ENCODE assay signal across 22 cellular contexts in genomic region chr7:25843467-25843866, GRCh38.
A peak's percentile ranks its signal among the peaks of the same experiment; 100 is the strongest.
DNase-seq lines count a peak whose midpoint lies in the region; ATAC-seq, FAIRE-seq and TF ChIP-seq lines count a peak whose summit lies in the region.
"Had no signal": no experiment of that assay in that cellular context is flagged by ENCODE, and none has a peak within 500 bp of the region (broad histone marks: within the 10 kb centered on the region; RNA-seq: fewer than 3 reads in every experiment).

No MANE protein-coding gene starts in this region.

- no peaks in the 10 kb centered on the region for H3K79me2 ChIP-seq in HCT116 (ENCODE audit: insufficient read depth, low read length)
- H3K79me2 ChIP-seq in astrocyte (ENCODE audit: insufficient read depth, low read length): no peaks in the 10 kb centered on the region
- H3K79me2 ChIP-seq in parathyroid adenoma: no peaks in the 10 kb centered on the region

- no peaks in the 10 kb centered on the region for H3K9me3 ChIP-seq in BLaER1
- no peaks in the 10 kb centered on the region for H3K9me3 ChIP-seq in HCT116 (ENCODE audit: control insufficient read depth in 1 of 2, insufficient read depth in 1 of 2, low read depth in 1 of 2, low read length in 2 of 2)
- no peaks in the 10 kb centered on the region for H3K9me3 ChIP-seq in astrocyte (ENCODE audit: insufficient read depth, low read depth, low read length)
- no peaks in the 10 kb centered on the region for H3K9me3 ChIP-seq in parathyroid adenoma (ENCODE audit: control insufficient read depth, low read length)
- H3K9me3 ChIP-seq: pancreas, sigmoid colon had no signal

- RAD21 ChIA-PET in HCT116 (lab: Charles Lee; ENCODE audit: low non-redundant PET in 1 of 2, low total read pairs in 2 of 2, uncharacterized antibody in 2 of 2, unreplicated experiment in 2 of 2): no interaction called here

- H3K4me3 ChIP-seq in BLaER1 (no peak overlapping the region), HCT116 (replicated peaks in 1 of 2; ENCODE audit: low read depth in 1 of 2, low read length in 2 of 2) (no peak overlapping the region), astrocyte (ENCODE audit: insufficient read depth, low read depth, low read length) (no peak overlapping the region), parathyroid adenoma (ENCODE audit: low read depth, low read length) (no peak overlapping the region)
- H3K4me3 ChIP-seq: dorsolateral prefrontal cortex, pancreas, sigmoid colon had no signal

- no peak for FAIRE-seq in astrocyte (lab: Jason Lieb, UNC)
- FAIRE-seq: GM18507, pancreas had no signal

- peaks cover 3% of the 10 kb centered on the region for H3K9me3 Mint-ChIP-seq in astrocyte (ENCODE audit: unreplicated experiment)
- H3K9me3 Mint-ChIP-seq: CD8-positive, alpha-beta T cell; natural killer cell; stimulated activated effector memory CD8-positive, alpha-beta T cell treated with anti-CD3 and anti-CD28 coated beads, Interleukin-12 subunit alpha, Interleukin-12 subunit beta, amount 100 ng/mL, for 72 hours had no signal

- H3K27ac ChIP-seq in BLaER1 (no peak overlapping the region), HCT116 (ENCODE audit: low read depth, low read length) (no peak overlapping the region), astrocyte (ENCODE audit: low read depth, low read length) (peak overlapping the region; percentile 55), parathyroid adenoma (peak overlapping the region; percentile 81)
- H3K27ac ChIP-seq: dorsolateral prefrontal cortex, pancreas, VCaP had no signal

- ATAC-seq in HCT116 (peak; percentile 66), esophagus mucosa (no peak)
- ATAC-seq: CD8-positive, alpha-beta T cell; natural killer cell; pancreas; stimulated activated effector memory CD8-positive, alpha-beta T cell treated with anti-CD3 and anti-CD28 coated beads, Interleukin-12 subunit alpha, Interleukin-12 subunit beta, amount 100 ng/mL, for 72 hours had no signal

- DNase-seq in HCT116 (ENCODE audit: low read depth, low spot score) (no peak), astrocyte (ENCODE audit: low read depth) (no peak), COR-L47 (lab: John Stamatoyannopoulos, UW) (no peak)
- no peak for DNase-seq in effector CD8-positive, alpha-beta T cell (lab: John Stamatoyannopoulos, UW)
- no peak for DNase-seq in activated T-cell treated with anti-CD3 and anti-CD28 coated beads, Interleukin-2, amount 50 U/mL, for 1 hour
- DNase-seq: activated CD4-positive, alpha-beta T cell treated with anti-CD3 and anti-CD28 coated beads, Interleukin-2, amount 50 U/mL, for 48 hours; activated T-cell treated with anti-CD3 and anti-CD28 coated beads for 4 hours; CD8-positive, alpha-beta T cell; dorsolateral prefrontal cortex; MM.1S; natural killer cell; NCI-H1694; NCI-H226; pancreas; sigmoid colon; T-helper 2 cell had no signal

- H4K20me1 ChIP-seq in BLaER1 (no peaks in the 10 kb centered on the region), HCT116 (ENCODE audit: insufficient read depth) (no peaks in the 10 kb centered on the region), astrocyte (ENCODE audit: insufficient read depth, low read length) (no peaks in the 10 kb centered on the region)

- TF ChIP-seq POLR2A in HCT116 (IDR thresholded peaks at IDR 0.05; ENCODE audit: borderline replicate concordance, extremely low read depth, insufficient read depth, insufficient read length): no peak

- no peak for TF ChIP-seq RAD21 in HCT116 (IDR thresholded peaks at IDR 0.05; ENCODE audit: low read depth)

- intact Hi-C loops in HCT116 (cut with micrococcal nuclease): no loop called here

- no peak overlapping the region for H2AFZ ChIP-seq in HCT116 (ENCODE audit: low read depth, low read length, poor library complexity, severe bottlenecking)
- H2AFZ ChIP-seq in astrocyte (ENCODE audit: low read depth, low read length): no peak overlapping the region
- H2AFZ ChIP-seq in parathyroid adenoma: no peak overlapping the region

- H3K36me3 ChIP-seq in BLaER1: no peaks in the 10 kb centered on the region
- no peaks in the 10 kb centered on the region for H3K36me3 ChIP-seq in HCT116 (ENCODE audit: control insufficient read depth in 1 of 2, insufficient read depth in 2 of 2, low read length in 2 of 2)
- no peaks in the 10 kb centered on the region for H3K36me3 ChIP-seq in astrocyte (ENCODE audit: insufficient read depth, low read length)
- no peaks in the 10 kb centered on the region for H3K36me3 ChIP-seq in parathyroid adenoma (ENCODE audit: control insufficient read depth, insufficient read depth, low read length)
- H3K36me3 ChIP-seq: pancreas, sigmoid colon had no signal

- peaks cover 44% of the 10 kb centered on the region for H3K4me1 Mint-ChIP-seq in astrocyte (ENCODE audit: low read depth, unreplicated experiment)
- H3K4me1 Mint-ChIP-seq: natural killer cell; stimulated activated effector memory CD8-positive, alpha-beta T cell treated with anti-CD3 and anti-CD28 coated beads, Interleukin-12 subunit alpha, Interleukin-12 subunit beta, amount 100 ng/mL, for 72 hours had no signal

- no peak overlapping the region for H3K27ac Mint-ChIP-seq in astrocyte (ENCODE audit: unreplicated experiment)
- H3K27ac Mint-ChIP-seq: CD8-positive, alpha-beta T cell; natural killer cell; stimulated activated effector memory CD8-positive, alpha-beta T cell treated with anti-CD3 and anti-CD28 coated beads, Interleukin-12 subunit alpha, Interleukin-12 subunit beta, amount 100 ng/mL, for 72 hours had no signal

- no peak overlapping the region for H3K4me3 Mint-ChIP-seq in astrocyte (ENCODE audit: unreplicated experiment)
- H3K4me3 Mint-ChIP-seq: CD8-positive, alpha-beta T cell; natural killer cell; stimulated activated effector memory CD8-positive, alpha-beta T cell treated with anti-CD3 and anti-CD28 coated beads, Interleukin-12 subunit alpha, Interleukin-12 subunit beta, amount 100 ng/mL, for 72 hours had no signal

- H3K27me3 ChIP-seq in BLaER1: no peaks in the 10 kb centered on the region; the same call in 1 of the 2 replicates
- H3K27me3 ChIP-seq in HCT116 (ENCODE audit: insufficient read depth, low read length): no peaks in the 10 kb centered on the region
- no peaks in the 10 kb centered on the region for H3K27me3 ChIP-seq in astrocyte (ENCODE audit: insufficient read depth, low read length)
- no peaks in the 10 kb centered on the region for H3K27me3 ChIP-seq in parathyroid adenoma (ENCODE audit: control insufficient read depth, insufficient read depth, low read length)
- H3K27me3 ChIP-seq: dorsolateral prefrontal cortex, pancreas, sigmoid colon had no signal

- H3K9ac ChIP-seq in BLaER1 (no peak overlapping the region), HCT116 (ENCODE audit: low read length) (no peak overlapping the region), astrocyte (ENCODE audit: low read length) (no peak overlapping the region), parathyroid adenoma (no peak overlapping the region)

- H3K4me1 ChIP-seq in BLaER1 (peaks cover 9% of the 10 kb centered on the region; the same call in 1 of the 2 replicates), HCT116 (ENCODE audit: control insufficient read depth in 1 of 2, insufficient read depth in 2 of 2, low read length in 2 of 2) (0 out of 4 replicates have a peak, but pooled peaks cover 0 to 4% of the 10 kb centered on the region in 2 experiments), astrocyte (ENCODE audit: insufficient read depth, low read length) (peaks cover 30% of the 10 kb centered on the region), parathyroid adenoma (peaks cover 35% of the 10 kb centered on the region)

- no peaks in the 10 kb centered on the region for H3K27me3 Mint-ChIP-seq in astrocyte (ENCODE audit: low read depth, unreplicated experiment)

- H3K36me3 Mint-ChIP-seq in astrocyte (ENCODE audit: low read depth, unreplicated experiment): no peaks in the 10 kb centered on the region
- H3K36me3 Mint-ChIP-seq: CD8-positive, alpha-beta T cell; natural killer cell; stimulated activated effector memory CD8-positive, alpha-beta T cell treated with anti-CD3 and anti-CD28 coated beads, Interleukin-12 subunit alpha, Interleukin-12 subunit beta, amount 100 ng/mL, for 72 hours had no signal

- CTCF ChIA-PET in HCT116 (lab: Charles Lee): interaction anchor here (0.9 to 1.4 kb wide), 3 partner anchors 8 to 19 kb away, joined by 3 to 4 read pairs (median 3); no protein-coding TSS in a partner anchor

- BruUV-seq in HCT116 (replicated peaks; lab: Mats Ljungman, UMichigan): no TSS peak

- H3K4me2 ChIP-seq in BLaER1: peak overlapping the region; percentile 25; the same call in 1 of the 2 replicates
- no peak overlapping the region for H3K4me2 ChIP-seq in HCT116 (ENCODE audit: low read length)
- no peak overlapping the region for H3K4me2 ChIP-seq in astrocyte (ENCODE audit: low read length)
- no peak overlapping the region for H3K4me2 ChIP-seq in parathyroid adenoma (ENCODE audit: low read length)

- POLR2A ChIA-PET in HCT116 (lab: Charles Lee): no interaction called here

- H3K9me2 ChIP-seq in HCT116 (ENCODE audit: insufficient read depth): no peaks in the 10 kb centered on the region

- TF ChIP-seq CTCF in HCT116 (IDR thresholded peaks at IDR 0.05 in 2 of 3, conservative IDR thresholded peaks at IDR 0.05 in 1 of 3; ENCODE audit: borderline replicate concordance in 1 of 3, insufficient read depth in 1 of 3, low read depth in 2 of 3, low read length in 2 of 3) (peak in 2 of 3 experiments; percentile 21 to 36; a peak in 3 of 6 replicates), astrocyte (IDR thresholded peaks at IDR 0.05; ENCODE audit: insufficient read depth, low read depth, low read length) (no peak), parathyroid adenoma (IDR thresholded peaks at IDR 0.05) (no peak)

TF ChIP-seq in HCT116, 20 proteins besides CTCF, POLR2A, EP300 and RAD21 (continues in another document):
- no peak for TF ChIP-seq YY1 (IDR thresholded peaks at IDR 0.05; ENCODE audit: extremely low read depth, insufficient replicate concordance, low read depth, low read length)
- TF ChIP-seq SRF (IDR thresholded peaks at IDR 0.05; ENCODE audit: low read depth): no peak
- TF ChIP-seq EZH2 (IDR thresholded peaks at IDR 0.05): no peak
- TF ChIP-seq JUND (IDR thresholded peaks at IDR 0.05): no peak
- no peak for TF ChIP-seq EZH2phosphoT487 (IDR thresholded peaks at IDR 0.05; ENCODE audit: borderline replicate concordance)
- TF ChIP-seq SIN3A (IDR thresholded peaks at IDR 0.05; ENCODE audit: low read depth): no peak
- TF ChIP-seq ZNF274 (IDR thresholded peaks at IDR 0.05; ENCODE audit: low read depth, low read length): no peak
- TF ChIP-seq CBX3 (IDR thresholded peaks at IDR 0.05; ENCODE audit: low read depth): no peak
- TF ChIP-seq POLR2AphosphoS5 (IDR thresholded peaks at IDR 0.05; ENCODE audit: low read depth, low read length): no peak
- TF ChIP-seq CEBPB (IDR thresholded peaks at IDR 0.05; ENCODE audit: low read depth): no peak

Comparison
In these comparisons a context has a peak if more than half of its experiments do, and no peak if none do; other contexts are left out.
1. H3K27ac ChIP-seq: peak in astrocyte (single experiment) and parathyroid adenoma (single experiment); none in BLaER1 (single experiment) and HCT116 (single experiment).
2. CTCF ChIP-seq: peak in HCT116 (2 of 3); none in astrocyte (single experiment) and parathyroid adenoma (single experiment).